25 cellular contexts compared by ENCODE assay signal in the genomic region with DNA sequence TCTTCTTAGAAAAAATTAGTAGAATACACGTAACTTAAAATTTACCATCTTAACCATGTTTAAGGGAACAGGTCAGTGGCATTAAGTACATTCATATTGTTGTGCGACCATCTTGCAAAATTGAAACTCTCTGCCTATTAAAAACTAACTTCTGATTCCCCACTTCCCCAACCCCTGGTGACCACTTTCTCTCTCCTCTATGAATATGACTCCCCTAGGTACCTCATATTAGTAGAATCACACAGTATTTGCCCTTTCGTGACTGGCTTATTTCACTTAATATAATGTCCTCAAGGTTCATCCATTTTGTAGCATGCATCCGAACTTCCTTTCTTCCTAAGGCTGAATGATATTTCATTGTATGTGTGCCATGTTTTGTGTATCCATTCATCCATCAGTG. TPM values are rescaled to one million over a fixed set of nuclear protein-coding genes. Genes with fewer than 3 reads are reported as not detected.
DNase-seq lines count a peak whose midpoint lies in the region; ATAC-seq, FAIRE-seq and TF ChIP-seq lines count a peak whose summit lies in the region.
"Had no signal": no experiment of that assay in that cellular context is flagged by ENCODE, and none has a peak within 500 bp of the region (broad histone marks: within the 10 kb centered on the region; RNA-seq: fewer than 3 reads in every experiment).

No MANE protein-coding gene starts in this region.

- intact Hi-C loops in natural killer cell (cut with micrococcal nuclease), result no loop called here
- intact Hi-C loops in naive thymus-derived CD4-positive, alpha-beta T cell (cut with micrococcal nuclease), result loop anchor here in 1 of 2 donors (10.0 kb wide), 2 partner anchors 51 to 1291 kb away; no protein-coding TSS in a partner anchor

- H3K27ac Mint-ChIP-seq in natural killer cell treated with Interleukin-12 subunit alpha and Interleukin-12 subunit beta and Interleukin-15 and Interleukin-18, amount 100 ng/mL, for 72 hours, result peak overlapping the region in 1 of 2 donors; percentile 96
- H3K27ac Mint-ChIP-seq in natural killer cell (no peak overlapping the region), HFFc6 (peak overlapping the region; percentile 99), T-helper 17 cell (peak overlapping the region; percentile 34)
- no peak overlapping the region for H3K27ac Mint-ChIP-seq in stimulated activated naive B cell treated with anti-CD40 and anti-IgM and Interleukin-4, amounts not matched to agents 10 μg/mL and 1 μg/mL and 100 μg/mL, for 72 hours
- H3K27ac Mint-ChIP-seq in naive thymus-derived CD4-positive, alpha-beta T cell, result no peak overlapping the region
- H3K27ac Mint-ChIP-seq: CD4-positive, alpha-beta memory T cell; T-cell had no signal

- peaks cover 0 to 8% of the 10 kb centered on the region in 2 donors for H3K4me1 ChIP-seq in naive thymus-derived CD4-positive, alpha-beta T cell (ENCODE audit: control insufficient read depth in 2 of 2, insufficient read depth in 2 of 2, low read length in 2 of 2)

- TF ChIP-seq CTCF in natural killer cell (IDR thresholded peaks at IDR 0.05), result no peak
- TF ChIP-seq CTCF in HFFc6 (IDR thresholded peaks at IDR 0.05), result no peak

- H3K27ac ChIP-seq in naive thymus-derived CD4-positive, alpha-beta T cell (ENCODE audit: low read depth, low read length), result no peak overlapping the region
- H3K27ac ChIP-seq: SK-N-MC had no signal

- DNase-seq in natural killer cell treated with Interleukin-12 subunit alpha and Interleukin-12 subunit beta and Interleukin-15 and Interleukin-18, amount 100 ng/mL, for 72 hours (ENCODE audit: low spot score), result no peak
- DNase-seq in natural killer cell (no peak), HFFc6 (no peak), T-helper 17 cell (no peak), cortex of kidney (lab: John Stamatoyannopoulos, UW) (no peak), frontal cortex (ENCODE audit: low spot score in 2 of 2) (no peak)
- DNase-seq in stimulated activated naive B cell treated with anti-CD40 and anti-IgM and Interleukin-4, amounts not matched to agents 10 μg/mL and 1 μg/mL and 100 μg/mL, for 72 hours, result no peak
- DNase-seq in naive thymus-derived CD4-positive, alpha-beta T cell, result no peak
- DNase-seq: 8988T; BE2C; CD4-positive, alpha-beta memory T cell; DMS53; EL; GOT3; KG1; MV-4-11; NCI-H1417 treated with DMSO at 0.1 percent for 48 hours; NCI-H187 treated with DMSO at 0.1 percent for 48 hours; NCI-H345; NCI-H524 treated with DMSO at 0.1 percent for 48 hours; Right ventricle myocardium superior; T-cell had no signal

- peak overlapping the region; percentile 85 for H3K4me3 Mint-ChIP-seq in natural killer cell treated with Interleukin-12 subunit alpha and Interleukin-12 subunit beta and Interleukin-15 and Interleukin-18, amount 100 ng/mL, for 72 hours
- no peak overlapping the region for H3K4me3 Mint-ChIP-seq in natural killer cell
- H3K4me3 Mint-ChIP-seq in HFFc6, result peak overlapping the region; percentile 84; the same call in 1 of the 2 replicates
- no peak overlapping the region for H3K4me3 Mint-ChIP-seq in T-helper 17 cell
- H3K4me3 Mint-ChIP-seq in stimulated activated naive B cell treated with anti-CD40 and anti-IgM and Interleukin-4, amounts not matched to agents 10 μg/mL and 1 μg/mL and 100 μg/mL, for 72 hours, result no peak overlapping the region
- H3K4me3 Mint-ChIP-seq in naive thymus-derived CD4-positive, alpha-beta T cell, result no peak overlapping the region
- H3K4me3 Mint-ChIP-seq: CD4-positive, alpha-beta memory T cell; T-cell had no signal

- FAIRE-seq in frontal cortex (lab: Jason Lieb, UNC), result no peak
- FAIRE-seq: HepG2, RCC 7860 had no signal

- no peaks in the 10 kb centered on the region for H3K27me3 ChIP-seq in naive thymus-derived CD4-positive, alpha-beta T cell (ENCODE audit: control insufficient read depth in 2 of 2, insufficient read depth in 2 of 2, low read length in 2 of 2)
- H3K27me3 ChIP-seq: BE2C had no signal

- no peak overlapping the region for H3K4me3 ChIP-seq in naive thymus-derived CD4-positive, alpha-beta T cell (ENCODE audit: low read length)
- H3K4me3 ChIP-seq: SK-N-MC had no signal

- no peaks in the 10 kb centered on the region for H3K36me3 ChIP-seq in naive thymus-derived CD4-positive, alpha-beta T cell (ENCODE audit: control insufficient read depth in 2 of 3, insufficient read depth in 3 of 3, low read length in 3 of 3)
- H3K36me3 ChIP-seq: BE2C had no signal

- POLR2A ChIA-PET in naive thymus-derived CD4-positive, alpha-beta T cell (lab: Charles Lee), result no interaction called here

- peak in 1 of 2 donors; percentile 14 for ATAC-seq in natural killer cell treated with Interleukin-12 subunit alpha and Interleukin-12 subunit beta and Interleukin-15 and Interleukin-18, amount 100 ng/mL, for 72 hours
- ATAC-seq in natural killer cell (no peak), T-helper 17 cell (no peak)
- peak; percentile 64 to 79 for ATAC-seq in stimulated activated naive B cell treated with anti-CD40 and anti-IgM and Interleukin-4, amounts not matched to agents 10 μg/mL and 1 μg/mL and 100 μg/mL, for 72 hours (replicated peaks)
- ATAC-seq in naive thymus-derived CD4-positive, alpha-beta T cell, result no peak
- ATAC-seq: HepG2, T-cell had no signal

- CTCF ChIA-PET in naive thymus-derived CD4-positive, alpha-beta T cell (lab: Charles Lee), result no interaction called here

- H3K9me3 ChIP-seq in T-helper 17 cell (ENCODE audit: control insufficient read depth, low read length, poor library complexity, severe bottlenecking), result no peaks in the 10 kb centered on the region
- H3K9me3 ChIP-seq in naive thymus-derived CD4-positive, alpha-beta T cell (ENCODE audit: control insufficient read depth in 2 of 3, low read length in 3 of 3), result no peaks in the 10 kb centered on the region
- H3K9me3 ChIP-seq: BE2C had no signal

- H3K36me3 Mint-ChIP-seq in natural killer cell treated with Interleukin-12 subunit alpha and Interleukin-12 subunit beta and Interleukin-15 and Interleukin-18, amount 100 ng/mL, for 72 hours, result no peaks in the 10 kb centered on the region
- H3K36me3 Mint-ChIP-seq in natural killer cell (no peaks in the 10 kb centered on the region), HFFc6 (ENCODE audit: low read depth) (no peaks in the 10 kb centered on the region), T-helper 17 cell (ENCODE audit: low read depth) (no peaks in the 10 kb centered on the region)
- no peaks in the 10 kb centered on the region for H3K36me3 Mint-ChIP-seq in stimulated activated naive B cell treated with anti-CD40 and anti-IgM and Interleukin-4, amounts not matched to agents 10 μg/mL and 1 μg/mL and 100 μg/mL, for 72 hours
- H3K36me3 Mint-ChIP-seq in naive thymus-derived CD4-positive, alpha-beta T cell, result no peaks in the 10 kb centered on the region
- H3K36me3 Mint-ChIP-seq: CD4-positive, alpha-beta memory T cell; T-cell had no signal

- H3K27me3 Mint-ChIP-seq in natural killer cell treated with Interleukin-12 subunit alpha and Interleukin-12 subunit beta and Interleukin-15 and Interleukin-18, amount 100 ng/mL, for 72 hours, result peaks cover 0 to 17% of the 10 kb centered on the region in 2 donors
- H3K27me3 Mint-ChIP-seq in natural killer cell (ENCODE audit: low read depth in 2 of 2) (peaks cover 9 to 19% of the 10 kb centered on the region in 2 donors), HFFc6 (ENCODE audit: insufficient read depth) (peaks cover 3% of the 10 kb centered on the region; the same call in 1 of the 2 replicates), T-helper 17 cell (peaks cover 26% of the 10 kb centered on the region)
- H3K27me3 Mint-ChIP-seq in stimulated activated naive B cell treated with anti-CD40 and anti-IgM and Interleukin-4, amounts not matched to agents 10 μg/mL and 1 μg/mL and 100 μg/mL, for 72 hours, result no peaks in the 10 kb centered on the region
- no peaks in the 10 kb centered on the region for H3K27me3 Mint-ChIP-seq in naive thymus-derived CD4-positive, alpha-beta T cell

- H3K9me3 Mint-ChIP-seq in natural killer cell treated with Interleukin-12 subunit alpha and Interleukin-12 subunit beta and Interleukin-15 and Interleukin-18, amount 100 ng/mL, for 72 hours, result no peaks in the 10 kb centered on the region
- H3K9me3 Mint-ChIP-seq in natural killer cell, result no peaks in the 10 kb centered on the region
- H3K9me3 Mint-ChIP-seq in HFFc6, result no peaks in the 10 kb centered on the region
- H3K9me3 Mint-ChIP-seq in stimulated activated naive B cell treated with anti-CD40 and anti-IgM and Interleukin-4, amounts not matched to agents 10 μg/mL and 1 μg/mL and 100 μg/mL, for 72 hours, result peaks cover 0 to 1% of the 10 kb centered on the region in 2 donors
- H3K9me3 Mint-ChIP-seq in naive thymus-derived CD4-positive, alpha-beta T cell, result no peaks in the 10 kb centered on the region
- H3K9me3 Mint-ChIP-seq: CD4-positive, alpha-beta memory T cell; T-cell had no signal

- H3K4me1 Mint-ChIP-seq in natural killer cell treated with Interleukin-12 subunit alpha and Interleukin-12 subunit beta and Interleukin-15 and Interleukin-18, amount 100 ng/mL, for 72 hours (ENCODE audit: low read depth in 2 of 2), result peaks cover 28 to 36% of the 10 kb centered on the region in 2 donors
- H3K4me1 Mint-ChIP-seq in natural killer cell, result peaks cover 3 to 5% of the 10 kb centered on the region in 2 donors
- H3K4me1 Mint-ChIP-seq in HFFc6 (ENCODE audit: low read depth), result peaks cover 50% of the 10 kb centered on the region
- H3K4me1 Mint-ChIP-seq in T-helper 17 cell, result peaks cover 3% of the 10 kb centered on the region
- peaks cover 33 to 51% of the 10 kb centered on the region in 2 donors for H3K4me1 Mint-ChIP-seq in stimulated activated naive B cell treated with anti-CD40 and anti-IgM and Interleukin-4, amounts not matched to agents 10 μg/mL and 1 μg/mL and 100 μg/mL, for 72 hours
- H3K4me1 Mint-ChIP-seq in naive thymus-derived CD4-positive, alpha-beta T cell, result peaks cover 5 to 56% (median 13%) of the 10 kb centered on the region in 7 donors

RNA-seq across cellular contexts. Expression of a gene that starts 15.1 kb away (rescaled TPM):
- 10 to 100 TPM; 25.3 to 51.4 TPM for total RNA-seq in natural killer cell treated with Interleukin-12 subunit alpha and Interleukin-12 subunit beta and Interleukin-15 and Interleukin-18, amount 100 ng/mL, for 72 hours
- total RNA-seq in natural killer cell, result 10 to 100 TPM; 29.0 to 37.5 (median 32.2) TPM
- 10 to 100 TPM in 4 of 6 experiments, 1 to 10 TPM in 2; 8.1 to 12.8 (median 11.0) TPM for total RNA-seq in HFFc6 (2021; fragmentation: NEBNext Ultra II Directional; extraction: Animal tissue kit (Norgen Biotek cat#: 25700))
- 10 to 100 TPM; 31.7 to 33.8 TPM for total RNA-seq in T-helper 17 cell
- 10 to 100 TPM; 45.8 to 49.6 (median 47.5) TPM for total RNA-seq in naive thymus-derived CD4-positive, alpha-beta T cell
- 10 to 100 TPM; 22.9 to 28.4 TPM for polyA plus RNA-seq in naive thymus-derived CD4-positive, alpha-beta T cell
- 63.2 TPM for total RNA-seq in frontal cortex

Comparison
In these comparisons a context has a peak if more than half of its experiments do, and no peak if none do; other contexts are left out.
1. H3K4me3 Mint-ChIP-seq: peak in natural killer cell treated with Interleukin-12 subunit alpha and Interleukin-12 subunit beta and Interleukin-15 and Interleukin-18, amount 100 ng/mL, for 72 hours (single experiment) and HFFc6 (single experiment); none in natural killer cell (single experiment), T-helper 17 cell (single experiment), stimulated activated naive B cell treated with anti-CD40 and anti-IgM and Interleukin-4, amounts not matched to agents 10 μg/mL and 1 μg/mL and 100 μg/mL, for 72 hours (0 of 2) and naive thymus-derived CD4-positive, alpha-beta T cell (0 of 10).
2. ATAC-seq: peak in stimulated activated naive B cell treated with anti-CD40 and anti-IgM and Interleukin-4, amounts not matched to agents 10 μg/mL and 1 μg/mL and 100 μg/mL, for 72 hours (2 of 2); none in natural killer cell (0 of 3), T-helper 17 cell (single experiment) and naive thymus-derived CD4-positive, alpha-beta T cell (single experiment).
3. H3K27ac Mint-ChIP-seq: peak in HFFc6 (single experiment) and T-helper 17 cell (single experiment); none in natural killer cell (0 of 2), stimulated activated naive B cell treated with anti-CD40 and anti-IgM and Interleukin-4, amounts not matched to agents 10 μg/mL and 1 μg/mL and 100 μg/mL, for 72 hours (single experiment) and naive thymus-derived CD4-positive, alpha-beta T cell (0 of 9).